In the genomic region with DNA sequence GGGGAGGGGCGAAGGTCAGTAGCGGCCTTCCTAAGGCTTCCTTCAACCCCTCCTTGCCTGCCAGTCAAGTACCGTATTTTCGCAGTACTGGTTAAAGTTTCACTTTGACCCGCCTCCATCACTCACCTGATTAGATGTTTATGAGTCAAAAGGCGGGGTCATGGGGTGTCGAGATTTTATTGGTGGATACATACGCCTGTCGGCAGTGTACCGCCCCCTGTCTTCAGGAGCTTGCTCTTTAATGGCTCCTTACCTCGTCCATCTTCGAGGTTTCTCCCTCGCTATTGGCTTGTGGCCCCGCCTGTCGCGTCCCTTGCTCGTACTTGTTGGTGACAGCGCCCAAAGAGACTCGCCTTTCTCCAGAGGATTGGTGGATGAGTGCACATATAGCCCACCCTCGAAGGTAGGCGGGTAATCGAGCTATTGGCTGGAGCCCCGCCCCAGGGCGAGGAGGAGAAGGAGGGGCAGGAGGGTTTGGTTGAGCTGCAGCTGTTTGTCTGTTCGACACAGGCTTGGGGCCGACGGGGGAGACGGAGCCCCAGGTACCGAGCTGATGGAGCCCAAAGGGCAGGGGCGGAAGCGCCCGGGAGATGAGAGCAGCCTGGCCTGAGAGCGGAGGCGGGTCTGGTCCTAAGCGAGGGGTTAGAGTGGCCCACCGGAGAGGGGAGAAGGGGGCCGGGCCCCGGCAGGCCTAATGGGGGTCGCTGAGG, we compare ENCODE assay signal across 8 cellular contexts. TPM values are rescaled to one million over a fixed set of nuclear protein-coding genes. Genes with fewer than 3 reads are reported as not detected.
DNase-seq lines count a peak whose midpoint lies in the region; ATAC-seq, FAIRE-seq and TF ChIP-seq lines count a peak whose summit lies in the region.

A gene with protein sequence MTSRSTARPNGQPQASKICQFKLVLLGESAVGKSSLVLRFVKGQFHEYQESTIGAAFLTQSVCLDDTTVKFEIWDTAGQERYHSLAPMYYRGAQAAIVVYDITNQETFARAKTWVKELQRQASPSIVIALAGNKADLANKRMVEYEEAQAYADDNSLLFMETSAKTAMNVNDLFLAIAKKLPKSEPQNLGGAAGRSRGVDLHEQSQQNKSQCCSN (plus strand): TSS at position 481 of the 710 bp plus-strand sequence. CDS start 12,883 bp downstream, outside the sequence.

- H3K4me1 ChIP-seq in ascending aorta (peaks cover 3 to 18% of the 10 kb centered on the region in 2 donors), right atrium auricular region (peaks cover 0 to 27% of the 10 kb centered on the region in 2 donors), psoas muscle (peaks cover 27% of the 10 kb centered on the region)

- ATAC-seq in GM18505 (IDR thresholded peaks at IDR 0.05; ENCODE audit: unreplicated experiment) (peak; percentile 90), HG02970 (IDR thresholded peaks at IDR 0.05; ENCODE audit: low FRiP score, unreplicated experiment) (peak; percentile 92), psoas muscle (peak; percentile 93 to 94 (median 94))

- TF ChIP-seq POLR2A in GM18505 (IDR thresholded peaks at IDR 0.05; ENCODE audit: borderline replicate concordance, extremely low read depth, insufficient read depth, insufficient read length), result peak; percentile 92

- TF ChIP-seq CTCF in ascending aorta (IDR thresholded peaks at IDR 0.05) (no peak), right atrium auricular region (IDR thresholded peaks at IDR 0.05) (no peak), psoas muscle (IDR thresholded peaks at IDR 0.05) (peak; percentile 25)

- H3K27me3 ChIP-seq in ascending aorta, result no peaks in the 10 kb centered on the region
- no peaks in the 10 kb centered on the region for H3K27me3 ChIP-seq in right atrium auricular region
- H3K27me3 ChIP-seq in psoas muscle (ENCODE audit: insufficient read depth in 3 of 3, low read length in 2 of 3), result no peaks in the 10 kb centered on the region

- DNase-seq in NCI-H187 treated with DMSO at 0.1 percent for 48 hours (lab: John Stamatoyannopoulos, UW) (peak; percentile 100), ascending aorta (ENCODE audit: low spot score in 2 of 2) (peak; percentile 100), right atrium auricular region (ENCODE audit: low spot score) (peak; percentile 100), psoas muscle (peak; percentile 99 to 100), urothelium cell line (ENCODE audit: low spot score) (peak; percentile 96)

- peak; percentile 91 for FAIRE-seq in urothelium cell line (lab: Jason Lieb, UNC)

- intact Hi-C loops in T-helper 2 cell treated with Interferon-gamma antibody and Interleukin-4, amounts not matched to agents 100 ng/mL and 5 ng/mL, for 36 hours (cut with micrococcal nuclease), result loop anchor here (1.0 to 10.0 kb wide), 11 partner anchors 7 to 1969 kb away; a partner anchor contains a TSS
- intact Hi-C loops in ascending aorta (cut with DNase I) (loop anchor here (1.0 to 2.0 kb wide), 2 partner anchors 41 to 69 kb away; no protein-coding TSS in a partner anchor), psoas muscle (cut with DNase I) (no loop called here)

- H3K9me3 ChIP-seq in ascending aorta (no peaks in the 10 kb centered on the region), right atrium auricular region (no peaks in the 10 kb centered on the region), psoas muscle (no peaks in the 10 kb centered on the region)

- H3K4me3 ChIP-seq in ascending aorta, result peak within 1 kb of the TSS; percentile 87
- H3K4me3 ChIP-seq in right atrium auricular region, result peak within 1 kb of the TSS; percentile 94 to 96
- peak within 1 kb of the TSS; percentile 98 for H3K4me3 ChIP-seq in psoas muscle

- H3K27ac ChIP-seq in ascending aorta, result peak within 1 kb of the TSS; percentile 89 to 95
- peak within 1 kb of the TSS; percentile 95 for H3K27ac ChIP-seq in right atrium auricular region
- H3K27ac ChIP-seq in psoas muscle, result peak within 1 kb of the TSS; percentile 99

- 0% methylated on average over 37 to 39 of the region's 39 CpGs for WGBS in psoas muscle, 3 donors

- H3K36me3 ChIP-seq in ascending aorta, result no peaks in the 10 kb centered on the region
- H3K36me3 ChIP-seq in right atrium auricular region, result no peaks in the 10 kb centered on the region
- peaks cover 0 to 7% of the 10 kb centered on the region in 2 donors for H3K36me3 ChIP-seq in psoas muscle (ENCODE audit: insufficient read depth in 1 of 2, low read depth in 1 of 2)

RNA-seq across cellular contexts. Expression of the gene that starts here (rescaled TPM):
- total RNA-seq in T-helper 2 cell treated with Interferon-gamma antibody and Interleukin-4, amounts not matched to agents 100 ng/mL and 5 ng/mL, for 36 hours, result 55.0 and 58.9 TPM in 2 replicates
- total RNA-seq in ascending aorta (48.0 TPM), right atrium auricular region (100 to 1,000 TPM in 1 of 2 donors, 10 to 100 TPM in 1; 93.5 to 108 TPM), psoas muscle (100 to 1,000 TPM in 2 of 4 donors, 10 to 100 TPM in 2; 92.8 to 107 (median 103) TPM)
- polyA plus RNA-seq in psoas muscle, result 10 to 100 TPM; 36.8 to 83.6 (median 52.1) TPM

Comparison
In these comparisons a context has a peak if more than half of its experiments do, and no peak if none do; other contexts are left out.
1. Peak in every context shown above with its lines: DNase-seq, ATAC-seq, H3K4me3 ChIP-seq and H3K27ac ChIP-seq.
2. intact Hi-C loops: an anchor here in T-helper 2 cell treated with Interferon-gamma antibody and Interleukin-4, amounts not matched to agents 100 ng/mL and 5 ng/mL, for 36 hours (1.0 to 10.0 kb wide) and ascending aorta (1.0 to 2.0 kb wide); none called in psoas muscle.